Comparison of ENCODE assay signal across 13 cellular contexts in genomic region chr22:27115816-27116256, GRCh38.
DNase-seq lines count a peak whose midpoint lies in the region; ATAC-seq and TF ChIP-seq lines count a peak whose summit lies in the region.
"Had no signal": no experiment of that assay in that cellular context is flagged by ENCODE, and none has a peak within 500 bp of the region (broad histone marks: within the 10 kb centered on the region; RNA-seq: fewer than 3 reads in every experiment).

No MANE protein-coding gene starts in this region.

- no peak overlapping the region for H3K27ac ChIP-seq in psoas muscle
- H3K27ac ChIP-seq: testis had no signal

- H3K36me3 ChIP-seq in skeletal muscle satellite cell (ENCODE audit: insufficient read depth, low read length) (no peaks in the 10 kb centered on the region), psoas muscle (ENCODE audit: insufficient read depth in 1 of 2, low read depth in 1 of 2) (no peaks in the 10 kb centered on the region)

- peak overlapping the region; percentile 4 for H3K9ac ChIP-seq in skeletal muscle satellite cell (ENCODE audit: low read depth, low read length)

- H3K9me3 ChIP-seq in skeletal muscle satellite cell (replicated peaks; ENCODE audit: low read length) = no peaks in the 10 kb centered on the region
- H3K9me3 ChIP-seq in psoas muscle = no peaks in the 10 kb centered on the region
- H3K9me3 ChIP-seq: testis had no signal

- WGBS in psoas muscle, 3 donors = 33 to 37% (median 34%) methylated on average over 5 of the region's 5 CpGs

- TF ChIP-seq CTCF in psoas muscle (IDR thresholded peaks at IDR 0.05) = no peak

- no peak overlapping the region for H3K4me3 ChIP-seq in skeletal muscle satellite cell (ENCODE audit: low read length)
- H3K4me3 ChIP-seq in psoas muscle = no peak overlapping the region
- H3K4me3 ChIP-seq: testis had no signal

- peak; percentile 95 for DNase-seq in HS-5 (ENCODE audit: low read depth)
- peak; percentile 51 for DNase-seq in amniotic epithelial cell (ENCODE audit: low read depth)
- DNase-seq in hepatic stellate cell (ENCODE audit: low spot score) = peak; percentile 70
- DNase-seq in psoas muscle = no peak
- DNase-seq: DMS79, NCI-H1105 treated with DMSO at 0.1 percent for 48 hours, NCI-H82, right cardiac atrium, testis had no signal

- ATAC-seq in HG03432 (IDR thresholded peaks at IDR 0.05; ENCODE audit: unreplicated experiment) (no peak), psoas muscle (no peak), HG03520 (IDR thresholded peaks at IDR 0.05; ENCODE audit: unreplicated experiment) (no peak), GM19455 (IDR thresholded peaks at IDR 0.05; ENCODE audit: unreplicated experiment) (no peak)

- H3K4me2 ChIP-seq in skeletal muscle satellite cell (ENCODE audit: low read length) = peak overlapping the region; percentile 34

- H3K27me3 ChIP-seq in skeletal muscle satellite cell (ENCODE audit: control insufficient read depth, insufficient read depth, low read length) = no peaks in the 10 kb centered on the region
- H3K27me3 ChIP-seq in psoas muscle (ENCODE audit: insufficient read depth in 3 of 3, low read length in 2 of 3) = peaks cover 0 to 13% (median 11%) of the 10 kb centered on the region in 3 donors
- H3K27me3 ChIP-seq: testis had no signal

- intact Hi-C loops in psoas muscle (cut with DNase I) = no loop called here

- H3K4me1 ChIP-seq in skeletal muscle satellite cell (ENCODE audit: control insufficient read depth, insufficient read depth, low read length) = peaks cover 39% of the 10 kb centered on the region
- H3K4me1 ChIP-seq in psoas muscle = no peaks in the 10 kb centered on the region

Comparison
In these comparisons a context has a peak if more than half of its experiments do, and no peak if none do; other contexts are left out.
1. DNase-seq: peak in HS-5 (single experiment), amniotic epithelial cell (single experiment) and hepatic stellate cell (single experiment); none in psoas muscle (0 of 2).